Comparison of ENCODE assay signal across 15 cellular contexts in the genomic region with DNA sequence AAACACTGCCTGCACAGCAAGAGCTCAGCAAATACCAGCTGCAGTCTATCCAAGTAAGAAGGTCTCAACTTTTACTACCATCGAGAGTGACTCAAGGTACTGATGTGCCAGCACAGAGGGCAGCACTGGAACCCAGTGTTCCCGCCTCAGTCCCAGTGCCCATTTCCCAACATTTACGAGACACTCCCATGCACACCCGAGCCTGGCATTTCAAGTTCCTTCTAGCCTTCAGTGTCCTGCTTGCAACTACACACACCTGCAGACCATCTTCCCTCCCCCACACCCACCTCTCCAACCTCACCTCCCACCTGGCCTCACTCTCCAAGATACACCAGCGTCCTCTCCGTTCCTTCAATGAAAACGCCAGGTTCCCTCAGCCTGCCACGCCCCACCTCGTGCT. TPM values are rescaled to one million over a fixed set of nuclear protein-coding genes. Genes with fewer than 3 reads are reported as not detected.
DNase-seq lines count a peak whose midpoint lies in the region; ATAC-seq and TF ChIP-seq lines count a peak whose summit lies in the region.
"Had no signal": no experiment of that assay in that cellular context is flagged by ENCODE, and none has a peak within 500 bp of the region (broad histone marks: within the 10 kb centered on the region; RNA-seq: fewer than 3 reads in every experiment).

No MANE protein-coding gene starts in this region.

- H3K4me3 ChIP-seq in OCI-LY7 (ENCODE audit: low read depth, low read length, poor library complexity, severe bottlenecking): peak overlapping the region; percentile 55
- H3K4me3 ChIP-seq: stomach had no signal

- TF ChIP-seq CTCF in OCI-LY7 (conservative IDR thresholded peaks at IDR 0.05; ENCODE audit: low read length): 0 out of 2 replicates have a peak, but pooled peaks have one; percentile 19

- H3K36me3 Mint-ChIP-seq in activated naive CD4-positive, alpha-beta T cell treated with anti-CD3 and anti-CD28 coated beads, Interleukin-2, amount 10 ng/mL, durations not matched to agents 7 days and 5 days: peaks cover 48% of the 10 kb centered on the region
- H3K36me3 Mint-ChIP-seq in effector memory CD8-positive, alpha-beta T cell (ENCODE audit: insufficient read depth): peaks cover 86% of the 10 kb centered on the region
- H3K36me3 Mint-ChIP-seq in activated CD4-positive, alpha-beta memory T cell treated with anti-CD3 and anti-CD28 coated beads, Interleukin-2, amount 10 ng/mL, durations not matched to agents 7 days and 5 days (ENCODE audit: low read depth): peaks cover 49% of the 10 kb centered on the region

- no TSS peak for BruUV-seq in OCI-LY7 (replicated peaks; lab: Mats Ljungman, UMichigan)

- no peak for DNase-seq in activated naive CD4-positive, alpha-beta T cell treated with anti-CD3 and anti-CD28 coated beads, Interleukin-2, amount 10 ng/mL, durations not matched to agents 7 days and 5 days
- no peak for DNase-seq in activated naive CD4-positive, alpha-beta T cell treated with anti-CD3 and anti-CD28 coated beads, Interleukin-2, amount 50 U/mL, for 16 hours
- DNase-seq in OCI-LY7 (ENCODE audit: low spot score) (no peak), DMS 273 treated with DMSO at 0.1 percent for 48 hours (lab: John Stamatoyannopoulos, UW) (no peak)
- DNase-seq in effector memory CD8-positive, alpha-beta T cell: no peak
- no peak for DNase-seq in stimulated activated naive CD8-positive, alpha-beta T cell treated with anti-CD3 and anti-CD28 coated beads, Interleukin-15, amount 100 ng/mL, for 72 hours
- no peak for DNase-seq in activated CD4-positive, alpha-beta memory T cell treated with anti-CD3 and anti-CD28 coated beads, Interleukin-2, amount 10 ng/mL, durations not matched to agents 7 days and 5 days
- DNase-seq: GDM1; GOT3; NCI-H2227 treated with DMSO at 0.1 percent for 48 hours; NK-92 treated with Interleukin-12 subunit alpha and Interleukin-12 subunit beta, amount 100 ng/mL, for 24 hours; Right ventricle myocardium superior; stomach had no signal

- no peak for ATAC-seq in effector memory CD8-positive, alpha-beta T cell (replicated peaks)
- no peak for ATAC-seq in stimulated activated naive CD8-positive, alpha-beta T cell treated with anti-CD3 and anti-CD28 coated beads, Interleukin-15, amount 100 ng/mL, for 72 hours
- ATAC-seq in HG02852 (IDR thresholded peaks at IDR 0.05; ENCODE audit: unreplicated experiment): no peak
- ATAC-seq: activated CD4-positive, CD25-positive, alpha-beta regulatory T cell treated with anti-CD3 and anti-CD28 coated beads, Interleukin-2, amount 50 U/mL, for 24 hours had no signal

- peaks cover 30% of the 10 kb centered on the region for H4K20me1 ChIP-seq in OCI-LY7 (ENCODE audit: insufficient read depth, low read length)

- CTCF ChIA-PET in activated naive CD4-positive, alpha-beta T cell treated with anti-CD3 and anti-CD28 coated beads, Interleukin-2, amount 10 ng/mL, durations not matched to agents 7 days and 5 days (lab: Charles Lee): no interaction called here
- CTCF ChIA-PET in OCI-LY7 (lab: Charles Lee; ENCODE audit: unreplicated experiment): no interaction called here
- CTCF ChIA-PET in activated CD4-positive, alpha-beta memory T cell treated with anti-CD3 and anti-CD28 coated beads, Interleukin-2, amount 10 ng/mL, durations not matched to agents 7 days and 5 days (lab: Charles Lee): interaction anchor here (1.6 kb wide), 1 partner anchor 16 kb away, joined by 6 read pairs; no protein-coding TSS in a partner anchor

- peaks cover 71% of the 10 kb centered on the region for H3K36me3 ChIP-seq in OCI-LY7 (ENCODE audit: insufficient read depth, low read length)

- H3K4me2 ChIP-seq in OCI-LY7 (ENCODE audit: low read length): peak overlapping the region; percentile 100

- H3K27me3 Mint-ChIP-seq in activated naive CD4-positive, alpha-beta T cell treated with anti-CD3 and anti-CD28 coated beads, Interleukin-2, amount 10 ng/mL, durations not matched to agents 7 days and 5 days: peaks cover 4% of the 10 kb centered on the region
- no peaks in the 10 kb centered on the region for H3K27me3 Mint-ChIP-seq in effector memory CD8-positive, alpha-beta T cell
- no peaks in the 10 kb centered on the region for H3K27me3 Mint-ChIP-seq in stimulated activated naive CD8-positive, alpha-beta T cell treated with anti-CD3 and anti-CD28 coated beads, Interleukin-15, amount 100 ng/mL, for 72 hours
- no peaks in the 10 kb centered on the region for H3K27me3 Mint-ChIP-seq in activated CD4-positive, alpha-beta memory T cell treated with anti-CD3 and anti-CD28 coated beads, Interleukin-2, amount 10 ng/mL, durations not matched to agents 7 days and 5 days

- intact Hi-C loops in OCI-LY7 (cut with micrococcal nuclease; ENCODE audit: unreplicated experiment): no loop called here

- no peak overlapping the region for H2AFZ ChIP-seq in OCI-LY7 (ENCODE audit: low read length)

- H3K27ac Mint-ChIP-seq in activated naive CD4-positive, alpha-beta T cell treated with anti-CD3 and anti-CD28 coated beads, Interleukin-2, amount 10 ng/mL, durations not matched to agents 7 days and 5 days: peak overlapping the region; percentile 62
- peak overlapping the region; percentile 96 to 99 for H3K27ac Mint-ChIP-seq in effector memory CD8-positive, alpha-beta T cell
- H3K27ac Mint-ChIP-seq in stimulated activated naive CD8-positive, alpha-beta T cell treated with anti-CD3 and anti-CD28 coated beads, Interleukin-15, amount 100 ng/mL, for 72 hours: peak overlapping the region; percentile 42 to 84
- no peak overlapping the region for H3K27ac Mint-ChIP-seq in activated CD4-positive, alpha-beta memory T cell treated with anti-CD3 and anti-CD28 coated beads, Interleukin-2, amount 10 ng/mL, durations not matched to agents 7 days and 5 days

- H3K9me2 ChIP-seq in OCI-LY7 (ENCODE audit: insufficient read depth, low read length): no peaks in the 10 kb centered on the region

- H3K4me1 ChIP-seq in OCI-LY7 (ENCODE audit: insufficient read depth, low read length, poor library complexity, severe bottlenecking): peaks cover 41% of the 10 kb centered on the region

- POLR2A ChIA-PET in OCI-LY7 (lab: Charles Lee): interaction anchor here (0.6 kb wide), 1 partner anchor 40 kb away, joined by 3 read pairs; no protein-coding TSS in a partner anchor
- POLR2A ChIA-PET in activated CD4-positive, alpha-beta memory T cell treated with anti-CD3 and anti-CD28 coated beads, Interleukin-2, amount 10 ng/mL, durations not matched to agents 7 days and 5 days (lab: Charles Lee): no interaction called here

- H3K9me3 Mint-ChIP-seq in activated naive CD4-positive, alpha-beta T cell treated with anti-CD3 and anti-CD28 coated beads, Interleukin-2, amount 10 ng/mL, durations not matched to agents 7 days and 5 days: no peaks in the 10 kb centered on the region
- H3K9me3 Mint-ChIP-seq in effector memory CD8-positive, alpha-beta T cell: no peaks in the 10 kb centered on the region
- H3K9me3 Mint-ChIP-seq in stimulated activated naive CD8-positive, alpha-beta T cell treated with anti-CD3 and anti-CD28 coated beads, Interleukin-15, amount 100 ng/mL, for 72 hours: no peaks in the 10 kb centered on the region
- H3K9me3 Mint-ChIP-seq in activated CD4-positive, alpha-beta memory T cell treated with anti-CD3 and anti-CD28 coated beads, Interleukin-2, amount 10 ng/mL, durations not matched to agents 7 days and 5 days: no peaks in the 10 kb centered on the region

- H3K4me3 Mint-ChIP-seq in activated naive CD4-positive, alpha-beta T cell treated with anti-CD3 and anti-CD28 coated beads, Interleukin-2, amount 10 ng/mL, durations not matched to agents 7 days and 5 days: no peak overlapping the region
- peak overlapping the region; percentile 95 to 97 for H3K4me3 Mint-ChIP-seq in effector memory CD8-positive, alpha-beta T cell
- H3K4me3 Mint-ChIP-seq in stimulated activated naive CD8-positive, alpha-beta T cell treated with anti-CD3 and anti-CD28 coated beads, Interleukin-15, amount 100 ng/mL, for 72 hours: peak overlapping the region; percentile 27 to 64
- no peak overlapping the region for H3K4me3 Mint-ChIP-seq in activated CD4-positive, alpha-beta memory T cell treated with anti-CD3 and anti-CD28 coated beads, Interleukin-2, amount 10 ng/mL, durations not matched to agents 7 days and 5 days

- peaks cover 85% of the 10 kb centered on the region for H3K79me2 ChIP-seq in OCI-LY7 (ENCODE audit: insufficient read depth, low read depth, low read length)

- peaks cover 52% of the 10 kb centered on the region for H3K4me1 Mint-ChIP-seq in activated naive CD4-positive, alpha-beta T cell treated with anti-CD3 and anti-CD28 coated beads, Interleukin-2, amount 10 ng/mL, durations not matched to agents 7 days and 5 days
- peaks cover 36 to 43% of the 10 kb centered on the region in 2 donors for H3K4me1 Mint-ChIP-seq in effector memory CD8-positive, alpha-beta T cell (ENCODE audit: low read depth in 2 of 2)
- H3K4me1 Mint-ChIP-seq in stimulated activated naive CD8-positive, alpha-beta T cell treated with anti-CD3 and anti-CD28 coated beads, Interleukin-15, amount 100 ng/mL, for 72 hours: peaks cover 61% of the 10 kb centered on the region
- peaks cover 43% of the 10 kb centered on the region for H3K4me1 Mint-ChIP-seq in activated CD4-positive, alpha-beta memory T cell treated with anti-CD3 and anti-CD28 coated beads, Interleukin-2, amount 10 ng/mL, durations not matched to agents 7 days and 5 days

- H3K9me3 ChIP-seq in OCI-LY7 (ENCODE audit: low read length): no peaks in the 10 kb centered on the region
- H3K9me3 ChIP-seq: stomach had no signal

- peak overlapping the region; percentile 68 for H3K27ac ChIP-seq in OCI-LY7 (ENCODE audit: low read depth, low read length, poor library complexity, severe bottlenecking)
- H3K27ac ChIP-seq: stomach had no signal

RNA-seq across cellular contexts. Expression of a gene that starts 3.2 kb away (rescaled TPM):
- total RNA-seq in OCI-LY7 (2014; rRNA removed; shearing (Covaris generic)): 146 and 147 TPM in 2 replicates
- total RNA-seq in OCI-LY7 (2022): 213 and 233 TPM in 2 replicates
- total RNA-seq in activated CD4-positive, alpha-beta memory T cell treated with anti-CD3 and anti-CD28 coated beads, Interleukin-2, amount 10 ng/mL, durations not matched to agents 7 days and 5 days: 10 to 100 TPM; 82.1 to 84.9 TPM

Comparison
In these comparisons a context has a peak if more than half of its experiments do, and no peak if none do; other contexts are left out.
1. H3K4me3 Mint-ChIP-seq: peak in effector memory CD8-positive, alpha-beta T cell (2 of 2) and stimulated activated naive CD8-positive, alpha-beta T cell treated with anti-CD3 and anti-CD28 coated beads, Interleukin-15, amount 100 ng/mL, for 72 hours (2 of 2); none in activated naive CD4-positive, alpha-beta T cell treated with anti-CD3 and anti-CD28 coated beads, Interleukin-2, amount 10 ng/mL, durations not matched to agents 7 days and 5 days (single experiment) and activated CD4-positive, alpha-beta memory T cell treated with anti-CD3 and anti-CD28 coated beads, Interleukin-2, amount 10 ng/mL, durations not matched to agents 7 days and 5 days (single experiment).